In genomic region chr15:71811752-71812735, GRCh38 we compare ENCODE assay signal across 17 cellular contexts. TPM values are rescaled to one million over a fixed set of nuclear protein-coding genes. Genes with fewer than 3 reads are reported as not detected.
DNase-seq lines count a peak whose midpoint lies in the region; ATAC-seq and TF ChIP-seq lines count a peak whose summit lies in the region.
"Had no signal": no experiment of that assay in that cellular context is flagged by ENCODE, and none has a peak within 500 bp of the region (broad histone marks: within the 10 kb centered on the region; RNA-seq: fewer than 3 reads in every experiment).

No MANE protein-coding gene starts in this region.

- ATAC-seq in HG03039 (IDR thresholded peaks at IDR 0.05; ENCODE audit: unreplicated experiment) = no peak

- H3K4me2 ChIP-seq in osteoblast (ENCODE audit: insufficient read depth, low read length) = no peak overlapping the region
- H3K4me2 ChIP-seq: PC-9 had no signal

- H3K4me3 ChIP-seq in HEK293 (ENCODE audit: low read depth, low read length) (no peak overlapping the region), osteoblast (ENCODE audit: insufficient read depth, low read length) (no peak overlapping the region)
- H3K4me3 ChIP-seq: PC-9 had no signal

- H3K27ac ChIP-seq in HEK293 (ENCODE audit: extremely low read depth, low read depth, low read length) = no peak overlapping the region
- H3K27ac ChIP-seq in osteoblast (ENCODE audit: low read depth, low read length) = no peak overlapping the region
- H3K27ac ChIP-seq: PC-9, RWPE1 had no signal

- in situ Hi-C loops in GM13976 (cut with MboI; ENCODE audit: low sequenced_read_pairs, unreplicated experiment) = no loop called here
- in situ Hi-C loops in G401 (cut with HindIII; ENCODE audit: low sequenced_read_pairs) = no loop called here

- no peak for TF ChIP-seq CTCF in GM13976 (IDR thresholded peaks at IDR 0.05; ENCODE audit: borderline replicate concordance, control extremely low read depth, extremely low read depth, insufficient read depth, missing control alignments)
- TF ChIP-seq CTCF in HEK293 (tag by site-specific recombination; IDR thresholded peaks at IDR 0.05) = no peak
- TF ChIP-seq CTCF in osteoblast (IDR thresholded peaks at IDR 0.05; ENCODE audit: extremely low read depth, low read depth, low read length) = no peak

- H2AFZ ChIP-seq in osteoblast (ENCODE audit: low read length) = no peak overlapping the region
- H2AFZ ChIP-seq: PC-9 had no signal

- no peaks in the 10 kb centered on the region for H3K79me2 ChIP-seq in osteoblast (ENCODE audit: insufficient read depth, low read length)

- H3K4me1 ChIP-seq in HEK293 (ENCODE audit: control insufficient read depth, insufficient read depth, low read length) = peaks cover 3% of the 10 kb centered on the region
- H3K4me1 ChIP-seq in osteoblast (ENCODE audit: insufficient read depth, low read length) = peaks cover 11% of the 10 kb centered on the region

- peaks cover 6% of the 10 kb centered on the region for H3K27me3 ChIP-seq in osteoblast (ENCODE audit: insufficient read depth, low read length)

- H4K20me1 ChIP-seq in osteoblast (ENCODE audit: insufficient read depth, low read length) = no peaks in the 10 kb centered on the region

- DNase-seq in GM13976 (ENCODE audit: low spot score) (peak; percentile 24), islet precursor cell (peak; percentile 41), osteoblast (ENCODE audit: insufficient read length, low spot score, missing footprints) (peak; percentile 53), H4 (ENCODE audit: low spot score) (no peak), G401 (ENCODE audit: low spot score) (no peak)
- DNase-seq: C1 segment of cervical spinal cord; CD8-positive, alpha-beta memory T cell; KG1; MV-4-11; NCI-H1694 treated with DMSO at 0.1 percent for 48 hours; NCI-H510A; NCI-H774; PC-9 had no signal

- H3K36me3 ChIP-seq in HEK293 (ENCODE audit: control insufficient read depth in 2 of 2, insufficient read depth in 1 of 2, low read length in 2 of 2) = no peaks in the 10 kb centered on the region
- H3K36me3 ChIP-seq in osteoblast (ENCODE audit: insufficient read depth, low read length) = no peaks in the 10 kb centered on the region

- CTCF ChIA-PET in HEK293 (lab: Yijun Ruan, JAX) = interaction anchor here (0.6 to 1.3 kb wide), 2 partner anchors 42 to 345 kb away, joined by 3 to 6 read pairs; no protein-coding TSS in a partner anchor

- POLR2A ChIA-PET in HEK293 (lab: Yijun Ruan, JAX) = no interaction called here

- no peaks in the 10 kb centered on the region for H3K9me3 ChIP-seq in HEK293 (ENCODE audit: control insufficient read depth, insufficient read depth, low read depth, low read length)
- H3K9me3 ChIP-seq in osteoblast (ENCODE audit: low read depth, low read length) = no peaks in the 10 kb centered on the region

TF ChIP-seq in HEK293, 187 proteins besides CTCF, POLR2A, EP300 and RAD21:
- TF ChIP-seq EGR2 (tag by site-specific recombination; IDR thresholded peaks at IDR 0.05; ENCODE audit: low read depth) (peak; percentile 74), ZNF184 (tag by site-specific recombination; IDR thresholded peaks at IDR 0.05) (no peak), ZNF560 (tag by site-specific recombination; IDR thresholded peaks at IDR 0.05; ENCODE audit: borderline replicate concordance) (no peak), ZNF2 (tag by site-specific recombination; IDR thresholded peaks at IDR 0.05) (no peak), ZNF266 (tag by site-specific recombination; IDR thresholded peaks at IDR 0.05; ENCODE audit: low read depth) (no peak), ZIC2 (tag by site-specific recombination; IDR thresholded peaks at IDR 0.05) (peak; percentile 93)

RNA-seq across cellular contexts. Expression of gene NR2E3, which starts 1.7 kb away (rescaled TPM):
- under 0.01 TPM in 2 replicates for total RNA-seq in osteoblast
- not detected in 2 replicates for total RNA-seq in H4 (2014; rRNA removed; shearing (Covaris generic))
- not detected in 2 replicates for total RNA-seq in G401 (2014; rRNA removed; shearing (Covaris generic))
- total RNA-seq: A673; CD8-positive, alpha-beta memory T cell had no signal

Comparison
In these comparisons a context has a peak if more than half of its experiments do, and no peak if none do; other contexts are left out.
1. DNase-seq: peak in GM13976 (single experiment), islet precursor cell (single experiment) and osteoblast (single experiment); none in H4 (single experiment) and G401 (single experiment).